Comparison of ENCODE assay signal across 9 cellular contexts in genomic region chr16:72877374-72878028, GRCh38.
DNase-seq lines count a peak whose midpoint lies in the region; ATAC-seq and TF ChIP-seq lines count a peak whose summit lies in the region.
"Had no signal": no experiment of that assay in that cellular context is flagged by ENCODE, and none has a peak within 500 bp of the region (broad histone marks: within the 10 kb centered on the region; RNA-seq: fewer than 3 reads in every experiment).

No MANE protein-coding gene starts in this region.

- 58% methylated on average over 12 of the region's 12 CpGs for WGBS in tibial nerve, 2 donors

- TF ChIP-seq POLR2A in tibial nerve (IDR thresholded peaks at IDR 0.05): no peak

- H3K27me3 ChIP-seq in SJSA1 (replicated peaks) (no peaks in the 10 kb centered on the region), tibial nerve (no peaks in the 10 kb centered on the region)

- peaks cover 31% of the 10 kb centered on the region for H3K4me1 ChIP-seq in SJSA1 (replicated peaks)
- H3K4me1 ChIP-seq in tibial nerve: peaks cover 0 to 40% (median 0%) of the 10 kb centered on the region in 4 donors

- ATAC-seq in sciatic nerve (peak; percentile 75), HG02763 (IDR thresholded peaks at IDR 0.05; ENCODE audit: unreplicated experiment) (no peak), GM21576 (IDR thresholded peaks at IDR 0.05; ENCODE audit: unreplicated experiment) (no peak)

- H3K27ac ChIP-seq in SJSA1 (peak overlapping the region; percentile 95), tibial nerve (peak overlapping the region in 2 of 4 donors; percentile 50 to 57)

- no peak overlapping the region for H3K4me3 ChIP-seq in SJSA1
- H3K4me3 ChIP-seq in foreskin fibroblast (ENCODE audit: low read depth in 1 of 2, low read length in 2 of 2): no peak overlapping the region
- no peak overlapping the region for H3K4me3 ChIP-seq in tibial nerve

- TF ChIP-seq CTCF in foreskin fibroblast (IDR thresholded peaks at IDR 0.05; ENCODE audit: low read depth, low read length): no peak
- TF ChIP-seq CTCF in tibial nerve (IDR thresholded peaks at IDR 0.05): no peak

- peak in 1 of 2 donors; percentile 26 for TF ChIP-seq EP300 in tibial nerve (IDR thresholded peaks at IDR 0.05)

- H3K36me3 ChIP-seq in SJSA1: no peaks in the 10 kb centered on the region
- H3K36me3 ChIP-seq in tibial nerve: no peaks in the 10 kb centered on the region

- intact Hi-C loops in sciatic nerve (cut with DNase I): no loop called here

- no peaks in the 10 kb centered on the region for H3K9me3 ChIP-seq in SJSA1 (replicated peaks)
- H3K9me3 ChIP-seq in tibial nerve: no peaks in the 10 kb centered on the region

- DNase-seq in H4 (ENCODE audit: low spot score) (peak; percentile 95), SJSA1 (ENCODE audit: low read depth in 1 of 2, low spot score in 2 of 2) (peak; percentile 82 to 95), foreskin fibroblast (peak; percentile 84 to 85), sciatic nerve (ENCODE audit: low spot score) (no peak), tibial nerve (ENCODE audit: low spot score in 2 of 2) (no peak), DMS153 (lab: John Stamatoyannopoulos, UW) (no peak)
- DNase-seq: activated gamma-delta T cell had no signal

Comparison
In these comparisons a context has a peak if more than half of its experiments do, and no peak if none do; other contexts are left out.
1. DNase-seq: peak in H4 (single experiment), SJSA1 (2 of 2) and foreskin fibroblast (2 of 2); none in sciatic nerve (single experiment), tibial nerve (0 of 2) and DMS153 (single experiment).